8 cellular contexts compared by ENCODE assay signal in genomic region chr11:57248780-57249383, GRCh38. TPM values are rescaled to one million over a fixed set of nuclear protein-coding genes. Genes with fewer than 3 reads are reported as not detected.
DNase-seq lines count a peak whose midpoint lies in the region; ATAC-seq and TF ChIP-seq lines count a peak whose summit lies in the region.

No MANE protein-coding gene starts in this region.

- H3K27ac Mint-ChIP-seq in progenitor cell of endocrine pancreas: no peak overlapping the region
- no peak overlapping the region for H3K27ac Mint-ChIP-seq in naive thymus-derived CD4-positive, alpha-beta T cell

- CTCF ChIA-PET in naive thymus-derived CD4-positive, alpha-beta T cell (lab: Charles Lee): interaction anchor here (1.1 to 1.6 kb wide), 2 partner anchors 9 to 408 kb away, joined by 3 to 4 read pairs; no protein-coding TSS in a partner anchor

- no peaks in the 10 kb centered on the region for H3K27me3 ChIP-seq in naive thymus-derived CD4-positive, alpha-beta T cell (ENCODE audit: control insufficient read depth in 2 of 2, insufficient read depth in 2 of 2, low read length in 2 of 2)

- TF ChIP-seq CTCF in GM12875 (IDR thresholded peaks at IDR 0.05; ENCODE audit: borderline replicate concordance, insufficient read depth, low read depth, low read length): peak; percentile 63
- peak; percentile 76 for TF ChIP-seq CTCF in progenitor cell of endocrine pancreas (IDR thresholded peaks at IDR 0.05; ENCODE audit: unreplicated experiment)

- intact Hi-C loops in Right ventricle myocardium superior (cut with DNase I): loop anchor here (2.0 to 5.0 kb wide), 3 partner anchors 117 to 408 kb away; no protein-coding TSS in a partner anchor
- intact Hi-C loops in naive thymus-derived CD4-positive, alpha-beta T cell (cut with micrococcal nuclease): loop anchor here in 1 of 2 donors (1.0 to 5.0 kb wide), 2 partner anchors 133 to 247 kb away; no protein-coding TSS in a partner anchor

- POLR2A ChIA-PET in naive thymus-derived CD4-positive, alpha-beta T cell (lab: Charles Lee): interaction anchor here (0.6 kb wide), 1 partner anchor 74 kb away, joined by 3 read pairs; no protein-coding TSS in a partner anchor

- no peaks in the 10 kb centered on the region for H3K9me3 ChIP-seq in naive thymus-derived CD4-positive, alpha-beta T cell (ENCODE audit: control insufficient read depth in 2 of 3, low read length in 3 of 3)

- H3K9me3 Mint-ChIP-seq in progenitor cell of endocrine pancreas (ENCODE audit: low read depth): no peaks in the 10 kb centered on the region
- H3K9me3 Mint-ChIP-seq in naive thymus-derived CD4-positive, alpha-beta T cell: no peaks in the 10 kb centered on the region

- ATAC-seq in HG02938 (IDR thresholded peaks at IDR 0.05; ENCODE audit: unreplicated experiment) (peak; percentile 59), Right ventricle myocardium superior (ENCODE audit: poor library complexity) (peak; percentile 97)
- no peak for ATAC-seq in naive thymus-derived CD4-positive, alpha-beta T cell

- H3K36me3 Mint-ChIP-seq in progenitor cell of endocrine pancreas (ENCODE audit: insufficient read depth): no peaks in the 10 kb centered on the region
- no peaks in the 10 kb centered on the region for H3K36me3 Mint-ChIP-seq in naive thymus-derived CD4-positive, alpha-beta T cell

- no peaks in the 10 kb centered on the region for H3K36me3 ChIP-seq in naive thymus-derived CD4-positive, alpha-beta T cell (ENCODE audit: control insufficient read depth in 2 of 3, insufficient read depth in 3 of 3, low read length in 3 of 3)

- H3K4me1 Mint-ChIP-seq in progenitor cell of endocrine pancreas (ENCODE audit: low read depth): no peaks in the 10 kb centered on the region
- H3K4me1 Mint-ChIP-seq in naive thymus-derived CD4-positive, alpha-beta T cell: peaks cover 5 to 12% (median 8%) of the 10 kb centered on the region in 7 donors

- no peak overlapping the region for H3K27ac ChIP-seq in naive thymus-derived CD4-positive, alpha-beta T cell (ENCODE audit: low read depth, low read length)

- peaks cover 14% of the 10 kb centered on the region for H3K27me3 Mint-ChIP-seq in progenitor cell of endocrine pancreas
- H3K27me3 Mint-ChIP-seq in naive thymus-derived CD4-positive, alpha-beta T cell: peaks cover 6 to 38% (median 33%) of the 10 kb centered on the region in 5 donors

- no peak overlapping the region for H3K4me3 Mint-ChIP-seq in progenitor cell of endocrine pancreas (ENCODE audit: low read depth)
- no peak overlapping the region for H3K4me3 Mint-ChIP-seq in naive thymus-derived CD4-positive, alpha-beta T cell

- no peaks in the 10 kb centered on the region for H3K4me1 ChIP-seq in naive thymus-derived CD4-positive, alpha-beta T cell (ENCODE audit: control insufficient read depth in 2 of 2, insufficient read depth in 2 of 2, low read length in 2 of 2)

- peak; percentile 73 for DNase-seq in A172 (ENCODE audit: low spot score)
- DNase-seq in NCI-H2227 (lab: John Stamatoyannopoulos, UW; ENCODE audit: unreplicated experiment): peak; percentile 81
- DNase-seq in activated T-cell treated with anti-CD3 and anti-CD28 coated beads, Interleukin-2, amount 50 U/mL, for 48 hours: peak; percentile 33 to 47
- DNase-seq in Right ventricle myocardium superior: peak; percentile 77
- DNase-seq in progenitor cell of endocrine pancreas (ENCODE audit: low spot score, unreplicated experiment): peak; percentile 63
- no peak for DNase-seq in naive thymus-derived CD4-positive, alpha-beta T cell

- no peak overlapping the region for H3K4me3 ChIP-seq in GM12875 (ENCODE audit: low read depth, low read length)
- no peak overlapping the region for H3K4me3 ChIP-seq in naive thymus-derived CD4-positive, alpha-beta T cell (ENCODE audit: low read length)

RNA-seq across cellular contexts. Expression of gene APLNR, which starts 11.8 kb away (rescaled TPM):
- total RNA-seq in A172 (2014; rRNA removed; shearing (Covaris generic)): 0.03 TPM in 1 of 2 replicates, not detected in the other
- total RNA-seq in Right ventricle myocardium superior (15.4 TPM), progenitor cell of endocrine pancreas (0.12 TPM in 1 of 2 replicates, not detected in the other)
- not detected for total RNA-seq in naive thymus-derived CD4-positive, alpha-beta T cell
- polyA plus RNA-seq in naive thymus-derived CD4-positive, alpha-beta T cell: not detected

Comparison
In these comparisons a context has a peak if more than half of its experiments do, and no peak if none do; other contexts are left out.
1. DNase-seq: peak in A172 (single experiment), NCI-H2227 (single experiment), activated T-cell treated with anti-CD3 and anti-CD28 coated beads, Interleukin-2, amount 50 U/mL, for 48 hours (2 of 2), Right ventricle myocardium superior (single experiment) and progenitor cell of endocrine pancreas (single experiment); none in naive thymus-derived CD4-positive, alpha-beta T cell (0 of 9).
2. RNA of gene APLNR, which starts 11.8 kb away (total RNA-seq): 15.4 TPM in Right ventricle myocardium superior (single experiment); 0.12 TPM in progenitor cell of endocrine pancreas, 0.03 TPM in A172 and not detected in naive thymus-derived CD4-positive, alpha-beta T cell; every median in the first group is over 10 times any median in the second.